In the genomic region with DNA sequence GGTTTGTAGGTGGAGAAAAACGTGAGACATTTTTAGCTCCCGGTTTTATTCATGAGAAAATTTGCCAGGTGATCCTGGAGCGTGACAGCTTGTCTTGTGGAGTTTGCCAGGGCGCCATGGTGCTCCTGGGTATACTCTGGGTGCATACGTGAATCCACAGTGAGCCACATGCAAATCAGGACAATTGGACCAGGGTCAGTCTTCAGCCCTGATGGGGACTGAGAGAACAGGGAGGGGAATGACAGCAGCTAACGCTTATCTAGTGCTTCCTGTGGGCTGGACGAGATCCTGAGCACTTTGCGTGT, we compare ENCODE assay signal across 9 cellular contexts.
DNase-seq lines count a peak whose midpoint lies in the region; ATAC-seq and TF ChIP-seq lines count a peak whose summit lies in the region.
"Had no signal": no experiment of that assay in that cellular context is flagged by ENCODE, and none has a peak within 500 bp of the region (broad histone marks: within the 10 kb centered on the region; RNA-seq: fewer than 3 reads in every experiment).

No MANE protein-coding gene starts in this region.

- H3K36me3 ChIP-seq in heart right ventricle (no peaks in the 10 kb centered on the region), skeletal muscle tissue (ENCODE audit: control insufficient read depth in 3 of 3, insufficient read depth in 3 of 3, low read length in 3 of 3) (no peaks in the 10 kb centered on the region)

- DNase-seq in HFF-Myc (ENCODE audit: extremely low read depth, low read depth) (no peak), astrocyte of the cerebellum (ENCODE audit: low read depth) (no peak), heart right ventricle (no peak), ecto neural progenitor cell (ENCODE audit: low spot score) (no peak), GM20000 (ENCODE audit: low spot score) (no peak)
- DNase-seq: COR-L47 had no signal

- WGBS in heart right ventricle, 2 donors = 21% methylated on average over 8 of the region's 8 CpGs

- H3K9me3 ChIP-seq in heart right ventricle (peaks cover 0 to 5% (median 0%) of the 10 kb centered on the region in 11 donors), skeletal muscle tissue (ENCODE audit: control insufficient read depth in 3 of 3, low read length in 3 of 3) (no peaks in the 10 kb centered on the region)

- peak overlapping the region in 2 of 3 donors; percentile 39 to 75 for H3K9ac ChIP-seq in skeletal muscle tissue (ENCODE audit: low read depth in 1 of 3, low read length in 3 of 3)

- TF ChIP-seq CTCF in HFF-Myc (IDR thresholded peaks at IDR 0.05; ENCODE audit: low read depth, low read length, missing control alignments) (no peak), astrocyte of the cerebellum (IDR thresholded peaks at IDR 0.05; ENCODE audit: low read depth, low read length, missing control alignments) (no peak), heart right ventricle (IDR thresholded peaks at IDR 0.05) (no peak), GM20000 (IDR thresholded peaks at IDR 0.05; ENCODE audit: extremely low read depth, missing control alignments) (no peak)

- peaks cover 20 to 93% (median 70%) of the 10 kb centered on the region in 9 donors for H3K4me1 ChIP-seq in heart right ventricle
- peaks cover 51 to 56% (median 54%) of the 10 kb centered on the region in 3 donors for H3K4me1 ChIP-seq in skeletal muscle tissue (ENCODE audit: control insufficient read depth in 3 of 3, insufficient read depth in 3 of 3, low read length in 3 of 3)

- intact Hi-C loops in heart right ventricle (cut with DNase I) = loop anchor here in 4 of 10 donors (5.0 to 10.0 kb wide), 6 partner anchors 47 to 301 kb away; a partner anchor contains a TSS

- H3K4me3 ChIP-seq in HFF-Myc (replicated peaks; ENCODE audit: low read depth, low read length) (peak overlapping the region; percentile 28), astrocyte of the cerebellum (ENCODE audit: low read depth, low read length) (peak overlapping the region; percentile 13), heart right ventricle (peak overlapping the region in 4 of 10 donors; percentile 22 to 33 (median 29)), skeletal muscle tissue (ENCODE audit: low read length in 3 of 3) (peak overlapping the region; percentile 2 to 39 (median 17))

- H3K27me3 ChIP-seq in heart right ventricle (no peaks in the 10 kb centered on the region), skeletal muscle tissue (ENCODE audit: control insufficient read depth in 3 of 3, insufficient read depth in 3 of 3, low read length in 3 of 3) (no peaks in the 10 kb centered on the region)

- ATAC-seq in heart right ventricle = peak in 4 of 8 donors; percentile 5 to 16 (median 10)
- no peak for ATAC-seq in GM21723 (IDR thresholded peaks at IDR 0.05; ENCODE audit: unreplicated experiment)
- no peak for ATAC-seq in HG03457 (IDR thresholded peaks at IDR 0.05; ENCODE audit: unreplicated experiment)

- H3K27ac ChIP-seq in heart right ventricle = peak overlapping the region; percentile 47 to 91 (median 80)
- H3K27ac ChIP-seq in skeletal muscle tissue (ENCODE audit: low read depth, low read length) = peak overlapping the region; percentile 70

- in situ Hi-C loops in astrocyte of the cerebellum (cut with HindIII; ENCODE audit: low sequenced_read_pairs) = loop anchor here (10.0 kb wide), 1 partner anchor 61 kb away; no protein-coding TSS in a partner anchor
